Comparison of ENCODE assay signal across 18 cellular contexts in genomic region chr3:153783106-153783505, GRCh38.
A peak's percentile ranks its signal among the peaks of the same experiment; 100 is the strongest.
DNase-seq lines count a peak whose midpoint lies in the region; TF ChIP-seq lines count a peak whose summit lies in the region.
"Had no signal": no experiment of that assay in that cellular context is flagged by ENCODE, and none has a peak within 500 bp of the region (broad histone marks: within the 10 kb centered on the region; RNA-seq: fewer than 3 reads in every experiment).

No MANE protein-coding gene starts in this region.

- H3K9me3 Mint-ChIP-seq in nephron (no peaks in the 10 kb centered on the region), type B pancreatic cell (no peaks in the 10 kb centered on the region)
- H3K9me3 Mint-ChIP-seq: activated T-helper 17 cell treated with anti-CD3 and anti-CD28 coated beads, Interleukin-2, amount 50 U/mL, for 72 hours; immature natural killer cell; natural killer cell treated with Interleukin-12 subunit alpha and Interleukin-12 subunit beta and Interleukin-15 and Interleukin-18, amount 100 ng/mL, for 72 hours had no signal

- H3K36me3 Mint-ChIP-seq in nephron (ENCODE audit: low read depth) (no peaks in the 10 kb centered on the region), type B pancreatic cell (no peaks in the 10 kb centered on the region)
- H3K36me3 Mint-ChIP-seq: CD4-positive, CD25-positive, alpha-beta regulatory T cell; immature natural killer cell; natural killer cell treated with Interleukin-12 subunit alpha and Interleukin-12 subunit beta and Interleukin-15 and Interleukin-18, amount 100 ng/mL, for 72 hours had no signal

- H3K4me1 Mint-ChIP-seq in nephron (peaks cover 33% of the 10 kb centered on the region), type B pancreatic cell (ENCODE audit: unreplicated experiment) (peaks cover 17% of the 10 kb centered on the region)
- H3K4me1 Mint-ChIP-seq: activated T-helper 17 cell treated with anti-CD3 and anti-CD28 coated beads, Interleukin-2, amount 50 U/mL, for 72 hours; CD4-positive, CD25-positive, alpha-beta regulatory T cell; immature natural killer cell had no signal

- H3K4me3 Mint-ChIP-seq in nephron (peak overlapping the region in 1 of 3 experiments; percentile 18), type B pancreatic cell (no peak overlapping the region)
- H3K4me3 Mint-ChIP-seq: activated T-helper 17 cell treated with anti-CD3 and anti-CD28 coated beads, Interleukin-2, amount 50 U/mL, for 72 hours; CD4-positive, CD25-positive, alpha-beta regulatory T cell; immature natural killer cell; natural killer cell treated with Interleukin-12 subunit alpha and Interleukin-12 subunit beta and Interleukin-15 and Interleukin-18, amount 100 ng/mL, for 72 hours had no signal

- peak overlapping the region; percentile 66 to 84 (median 78) for H3K27ac Mint-ChIP-seq in nephron
- H3K27ac Mint-ChIP-seq in type B pancreatic cell: no peak overlapping the region
- H3K27ac Mint-ChIP-seq: activated T-helper 17 cell treated with anti-CD3 and anti-CD28 coated beads, Interleukin-2, amount 50 U/mL, for 72 hours; CD4-positive, CD25-positive, alpha-beta regulatory T cell; immature natural killer cell; natural killer cell treated with Interleukin-12 subunit alpha and Interleukin-12 subunit beta and Interleukin-15 and Interleukin-18, amount 100 ng/mL, for 72 hours had no signal

- DNase-seq in D341Med (ENCODE audit: low spot score) (peak; percentile 80), NCI-H82 (lab: John Stamatoyannopoulos, UW) (peak; percentile 84), fibroblast of the aortic adventitia (ENCODE audit: low read depth) (peak; percentile 43), GF-D8 (lab: John Stamatoyannopoulos, UW) (no peak), occipital lobe (lab: John Stamatoyannopoulos, UW) (no peak), type B pancreatic cell (ENCODE audit: extremely low spot score, unreplicated experiment) (no peak), NCI-H187 treated with DMSO at 0.1 percent for 48 hours (lab: John Stamatoyannopoulos, UW) (no peak)
- DNase-seq: amygdala; CD4-positive, CD25-positive, alpha-beta regulatory T cell; cerebellar nuclear complex; immature natural killer cell; Karpas-422; mammary epithelial cell; NCI-H1105; stimulated activated CD4-positive, alpha-beta T cell treated with anti-CD3 and anti-CD28 coated beads, Interleukin-2, amount 100 ng/mL, for 24 hours had no signal

- H3K4me3 ChIP-seq in fibroblast of the aortic adventitia (ENCODE audit: low read depth, low read length): no peak overlapping the region

- H3K27me3 Mint-ChIP-seq in nephron (ENCODE audit: low read depth): no peaks in the 10 kb centered on the region
- H3K27me3 Mint-ChIP-seq in type B pancreatic cell: no peaks in the 10 kb centered on the region

- TF ChIP-seq CTCF in fibroblast of the aortic adventitia (IDR thresholded peaks at IDR 0.05; ENCODE audit: insufficient read depth, low read length) (no peak), nephron (IDR thresholded peaks at IDR 0.05; ENCODE audit: unreplicated experiment in 3 of 3) (no peak), type B pancreatic cell (conservative IDR thresholded peaks at IDR 0.05) (no peak)

Comparison
In these comparisons a context has a peak if more than half of its experiments do, and no peak if none do; other contexts are left out.
1. DNase-seq: peak in D341Med (single experiment), NCI-H82 (single experiment) and fibroblast of the aortic adventitia (single experiment); none in GF-D8 (single experiment), occipital lobe (single experiment), type B pancreatic cell (single experiment) and NCI-H187 treated with DMSO at 0.1 percent for 48 hours (single experiment).